1 cellular context compared by ENCODE assay signal in genomic region chr1:53196485-53197271, GRCh38.
TF ChIP-seq lines count a peak whose summit lies in the region.

Gene CPT2, plus strand, starts transcription at chr1:53196824. Its CDS starts 120 bp downstream, at chr1:53196944.

TF ChIP-seq in K562, 482 proteins besides CTCF, POLR2A, EP300 and RAD21 (continued from another document and continues in another):
- TF ChIP-seq ZBTB40 (IDR thresholded peaks at IDR 0.05) = peak; percentile 91
- no peak for TF ChIP-seq ZBTB40 (CRISPR knock-in tag; IDR thresholded peaks at IDR 0.05)
- TF ChIP-seq CBFA2T2 (conservative IDR thresholded peaks at IDR 0.05) = no peak
- TF ChIP-seq RREB1 (CRISPR knock-in tag; IDR thresholded peaks at IDR 0.05) = 0 out of 2 replicates have a peak, but pooled peaks have one; percentile 29
- no peak for TF ChIP-seq ZNF174 (CRISPR knock-in tag; IDR thresholded peaks at IDR 0.05)
- TF ChIP-seq GTF2E2 (tag; IDR thresholded peaks at IDR 0.05) = peak; percentile 88
- no peak for TF ChIP-seq ZNF282 (CRISPR knock-in tag; IDR thresholded peaks at IDR 0.05)
- TF ChIP-seq ZNF239 (CRISPR knock-in tag; IDR thresholded peaks at IDR 0.05) = no peak
- TF ChIP-seq CCNT2 (IDR thresholded peaks at IDR 0.05; ENCODE audit: borderline replicate concordance, extremely low read depth, insufficient read length, low read depth, low read length) = peak; percentile 73
- TF ChIP-seq FUS (optimal IDR thresholded peaks at IDR 0.05; ENCODE audit: low read depth, low read length) = no peak
- no peak for TF ChIP-seq ZNF644 (tag; IDR thresholded peaks at IDR 0.05; ENCODE audit: low read depth)
- TF ChIP-seq LARP7 (IDR thresholded peaks at IDR 0.05) = no peak
- TF ChIP-seq UBTF (IDR thresholded peaks at IDR 0.05; ENCODE audit: borderline replicate concordance in 1 of 2, low read depth in 2 of 2, low read length in 2 of 2) = no peak; a peak in 1 of 4 replicates
- TF ChIP-seq CBX2 (IDR thresholded peaks at IDR 0.05; ENCODE audit: insufficient read depth, low read length, poor library complexity, severe bottlenecking) = no peak
- TF ChIP-seq MLX (CRISPR knock-in tag; conservative IDR thresholded peaks at IDR 0.05) = no peak
- no peak for TF ChIP-seq TBL1XR1 (IDR thresholded peaks at IDR 0.05; ENCODE audit: low read length in 2 of 2)
- no peak for TF ChIP-seq PYGO2 (tag; IDR thresholded peaks at IDR 0.05)
- no peak for TF ChIP-seq TRIM25 (IDR thresholded peaks at IDR 0.05; ENCODE audit: borderline replicate concordance)
- no peak for TF ChIP-seq JUNB (CRISPR knock-in tag; conservative IDR thresholded peaks at IDR 0.05)
- TF ChIP-seq ZNF140 (CRISPR knock-in tag; IDR thresholded peaks at IDR 0.05) = no peak
- TF ChIP-seq ZFP91 (CRISPR knock-in tag; IDR thresholded peaks at IDR 0.05) = 0 out of 2 replicates have a peak, but pooled peaks have one; percentile 37
- TF ChIP-seq HDAC6 (IDR thresholded peaks at IDR 0.05; ENCODE audit: low read depth, low read length) = no peak
- peak; percentile 86 for TF ChIP-seq L3MBTL2 (IDR thresholded peaks at IDR 0.05)
